ENCODE assay signal across 10 cellular contexts in the genomic region with DNA sequence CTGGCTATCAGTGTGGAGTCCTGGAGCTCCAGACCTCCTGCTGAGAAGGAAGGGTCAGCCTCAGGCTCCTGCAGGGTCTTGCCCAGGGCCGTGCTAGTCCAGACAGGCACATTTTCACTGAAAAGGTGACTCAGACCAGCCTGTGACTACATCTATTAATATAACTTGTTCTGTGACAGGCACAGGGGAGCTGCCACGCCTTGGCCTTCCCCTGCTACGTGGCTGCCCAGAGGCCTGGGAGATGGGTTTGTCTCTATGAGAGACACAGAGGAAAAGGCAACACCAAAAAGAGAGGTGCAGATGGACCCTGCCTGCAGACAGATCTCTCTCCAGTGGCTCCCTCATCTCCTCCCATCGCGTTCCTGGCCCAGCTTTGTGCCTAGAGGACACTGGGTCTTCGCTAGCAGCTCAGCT. TPM values are rescaled to one million over a fixed set of nuclear protein-coding genes. Genes with fewer than 3 reads are reported as not detected.
DNase-seq lines count a peak whose midpoint lies in the region; ATAC-seq, FAIRE-seq and TF ChIP-seq lines count a peak whose summit lies in the region.
"Not testable (repeated sequence)": the region's sequence is repeated elsewhere in the genome, so short reads cannot be mapped to it uniquely, and the experiment has no call there.
"Had no signal": no experiment of that assay in that cellular context is flagged by ENCODE, and none has a peak within 500 bp of the region (broad histone marks: within the 10 kb centered on the region; RNA-seq: fewer than 3 reads in every experiment).

No MANE protein-coding gene starts in this region.

- H3K9ac ChIP-seq in GM23248 (peak overlapping the region; percentile 70), keratinocyte (ENCODE audit: control insufficient read depth, extremely low read depth, insufficient read depth, low read length) (peak overlapping the region; percentile 78), smooth muscle cell (ENCODE audit: low read depth) (peak overlapping the region; percentile 63)

- not testable (repeated sequence) for H3K79me2 ChIP-seq in GM23248 (ENCODE audit: insufficient read depth); keratinocyte (ENCODE audit: control insufficient read depth, insufficient read depth, low read length); smooth muscle cell (ENCODE audit: low read depth)

- not testable (repeated sequence) for H3K4me1 ChIP-seq in GM23248 (ENCODE audit: insufficient read depth); foreskin keratinocyte; keratinocyte (ENCODE audit: control insufficient read depth, extremely low read depth, insufficient read depth, low read length); smooth muscle cell (ENCODE audit: low read depth)

- not testable (repeated sequence) for H3K27me3 ChIP-seq in GM23248 (replicated peaks; ENCODE audit: insufficient read depth); bronchial epithelial cell (ENCODE audit: control insufficient read depth, insufficient read depth, low read length); foreskin keratinocyte; keratinocyte (ENCODE audit: control insufficient read depth, extremely low read depth, insufficient read depth, low read length); smooth muscle cell (ENCODE audit: low read depth)

- FAIRE-seq in bronchial epithelial cell (lab: Jason Lieb, UNC); keratinocyte (lab: Jason Lieb, UNC): not testable (repeated sequence)

- in situ Hi-C loops in GM23248 (cut with MboI), result not testable (repeated sequence)

- not testable (repeated sequence) for H3K36me3 ChIP-seq in GM23248 (ENCODE audit: low read depth); bronchial epithelial cell (ENCODE audit: control insufficient read depth, insufficient read depth, low read length); keratinocyte (ENCODE audit: control insufficient read depth in 2 of 2, extremely low read depth in 1 of 2, insufficient read depth in 2 of 2, low read length in 2 of 2); smooth muscle cell (ENCODE audit: low read depth)

- H3K9me3 ChIP-seq in GM23248 (ENCODE audit: low read depth); keratinocyte (ENCODE audit: control insufficient read depth, low read depth, low read length); smooth muscle cell (replicated peaks; ENCODE audit: low read depth): not testable (repeated sequence)

- H4K20me1 ChIP-seq in GM23248 (ENCODE audit: insufficient read depth); keratinocyte (ENCODE audit: control insufficient read depth, extremely low read depth, insufficient read depth, low read length); smooth muscle cell (ENCODE audit: low read depth): not testable (repeated sequence)

- H3F3A ChIP-seq in GM23248 (ENCODE audit: insufficient read depth); smooth muscle cell (ENCODE audit: low read depth): not testable (repeated sequence)

- WGBS in GM23248 (ENCODE audit: low coverage in 1 of 2, low lambda C conversion rate in 2 of 2, missing lambda C conversion rate in 2 of 2), 2 experiments, result 74 to 76% methylated on average over 5 of the region's 6 CpGs
- 74% methylated on average over 5 of the region's 6 CpGs for WGBS in smooth muscle cell (ENCODE audit: low lambda C conversion rate)

- H3K27ac ChIP-seq in GM23248, result peak overlapping the region; percentile 92
- H3K27ac ChIP-seq in foreskin keratinocyte, result peak overlapping the region; percentile 79
- peak overlapping the region; percentile 76 for H3K27ac ChIP-seq in keratinocyte (ENCODE audit: control insufficient read depth, insufficient read depth, low read length)
- peak overlapping the region; percentile 92 for H3K27ac ChIP-seq in smooth muscle cell (ENCODE audit: low read depth)

- not testable (repeated sequence) for H3K4me2 ChIP-seq in GM23248 (ENCODE audit: unreplicated experiment); smooth muscle cell
- H3K4me2 ChIP-seq in keratinocyte (ENCODE audit: control insufficient read depth, extremely low read depth, insufficient read depth, low read depth, low read length), result peak overlapping the region; percentile 51

- DNase-seq in GM23248 (peak; percentile 29), NCI-H226 (peak; percentile 12), bronchial epithelial cell (ENCODE audit: low read depth) (peak; percentile 45), foreskin keratinocyte (peak in 1 of 2 donors; percentile 53), keratinocyte (ENCODE audit: low read depth, low spot score) (peak; percentile 7)
- not testable (repeated sequence) for DNase-seq in smooth muscle cell (lab: John Stamatoyannopoulos, UW; ENCODE audit: unreplicated experiment)

- H3K9me1 ChIP-seq in keratinocyte (ENCODE audit: control insufficient read depth, extremely low read depth, insufficient read depth, low read length), result not testable (repeated sequence)

- dilution Hi-C loops in keratinocyte (cut with MboI; ENCODE audit: extremely low pct_ligation_motif_present, low sequenced_read_pairs), result not testable (repeated sequence)

- peak; percentile 55; the same call in 2 of the 3 replicates for ATAC-seq in SK-N-SH treated with all-trans-retinoic acid at 6 μM for 48 hours
- peak; percentile 70 for ATAC-seq in foreskin keratinocyte

- not testable (repeated sequence) for H3K9me2 ChIP-seq in GM23248 (ENCODE audit: insufficient read depth)

- H2AFZ ChIP-seq in GM23248; keratinocyte (ENCODE audit: control insufficient read depth, low read length); smooth muscle cell (ENCODE audit: low read depth): not testable (repeated sequence)

- H3K4me3 ChIP-seq in GM23248, smooth muscle cell: not testable (repeated sequence)
- H3K4me3 ChIP-seq in bronchial epithelial cell (ENCODE audit: low read depth, low read length) (peak overlapping the region; percentile 16), keratinocyte (ENCODE audit: control insufficient read depth in 2 of 3, extremely low read depth in 1 of 3, insufficient read depth in 2 of 3, low read depth in 1 of 3, low read length in 3 of 3) (peak overlapping the region in 1 of 3 experiments; percentile 32)

- TF ChIP-seq CTCF in bronchial epithelial cell (IDR thresholded peaks at IDR 0.05; ENCODE audit: insufficient read depth, low read length, severe bottlenecking); foreskin keratinocyte (conservative IDR thresholded peaks at IDR 0.05); keratinocyte (optimal IDR thresholded peaks at IDR 0.05 in 1 of 3, IDR thresholded peaks at IDR 0.05 in 1 of 3, conservative IDR thresholded peaks at IDR 0.05 in 1 of 3; ENCODE audit: extremely low read depth in 1 of 3, insufficient read depth in 2 of 3, low read length in 3 of 3); smooth muscle cell (IDR thresholded peaks at IDR 0.05; ENCODE audit: borderline replicate concordance, insufficient read depth, poor library complexity, severe bottlenecking): not testable (repeated sequence)

RNA-seq across cellular contexts. Expression of a gene that starts 2.1 kb away (rescaled TPM):
- total RNA-seq in GM23248 (2014; rRNA removed; shearing (Covaris generic)), result 3.4 and 3.7 TPM in 2 replicates
- 4.0 and 4.5 TPM in 2 replicates for polyA plus RNA-seq in GM23248 (2016; fragmentation: Nextera tagmentation; extraction: Ambion mirVana)
- total RNA-seq in bronchial epithelial cell, result 79.4 and 176 TPM in 2 replicates
- total RNA-seq in foreskin keratinocyte, result 562 and 572 TPM in 2 replicates
- 481 and 486 TPM in 2 replicates for polyA plus RNA-seq in foreskin keratinocyte
- polyA plus RNA-seq in keratinocyte, result 799 to 1,190 TPM (median 820 TPM) in 3 replicates
- polyA plus RNA-seq in keratinocyte (2011; ENCODE audit: low read depth), result 328 TPM
- 730 and 788 TPM in 2 replicates for polyA plus RNA-seq in keratinocyte (2011; cell fraction: cytosol; rRNA removed)
- 2,126 and 2,323 TPM in 2 replicates for polyA plus RNA-seq in keratinocyte (2011; cell fraction: nucleus; rRNA removed)
- polyA plus RNA-seq in keratinocyte (2012; ENCODE audit: low replicate concordance), result 341 and 583 TPM in 2 replicates
- polyA minus RNA-seq in keratinocyte, result 640 to 938 TPM (median 824 TPM) in 3 replicates
- 409 TPM for polyA minus RNA-seq in keratinocyte (2011; cell fraction: cytosol; rRNA and poly(A)+ RNA removed)
- 370 and 487 TPM in 2 replicates for polyA minus RNA-seq in keratinocyte (2011; cell fraction: nucleus; rRNA and poly(A)+ RNA removed)
- total RNA-seq in smooth muscle cell, result 50.1 and 55.1 TPM in 2 replicates
- 17.1 and 80.1 TPM in 2 replicates for polyA plus RNA-seq in smooth muscle cell
- total RNA-seq: H1, HepG2, Peyer's patch had no signal
- polyA plus RNA-seq: HepG2 had no signal

RNA-seq across cellular contexts. Expression of a gene that starts 9.7 kb away (rescaled TPM):
- not detected in 2 replicates for total RNA-seq in GM23248 (2014; rRNA removed; shearing (Covaris generic))
- polyA plus RNA-seq in GM23248 (2016; fragmentation: Nextera tagmentation; extraction: Ambion mirVana) (1.1 and 1.4 TPM in 2 replicates), foreskin keratinocyte (0.36 and 0.87 TPM in 2 replicates), keratinocyte (3.9 to 23.2 TPM (median 10.6 TPM) in 3 replicates), smooth muscle cell (not detected in 2 replicates)
- total RNA-seq in bronchial epithelial cell (1.4 TPM in 1 of 2 replicates, not detected in the other), foreskin keratinocyte (0.74 TPM in 1 of 2 replicates, not detected in the other), smooth muscle cell (not detected in 2 replicates)
- 15.1 TPM for polyA plus RNA-seq in keratinocyte (2011; ENCODE audit: low read depth)
- 5.1 and 8.0 TPM in 2 replicates for polyA plus RNA-seq in keratinocyte (2011; cell fraction: cytosol; rRNA removed)
- polyA plus RNA-seq in keratinocyte (2011; cell fraction: nucleus; rRNA removed), result 10.3 and 12.4 TPM in 2 replicates
- 28.6 and 186 TPM in 2 replicates for polyA plus RNA-seq in keratinocyte (2012; ENCODE audit: low replicate concordance)
- polyA minus RNA-seq in keratinocyte, result not detected in 3 replicates
- polyA minus RNA-seq in keratinocyte (2011; cell fraction: cytosol; rRNA and poly(A)+ RNA removed), result not detected
- polyA minus RNA-seq in keratinocyte (2011; cell fraction: nucleus; rRNA and poly(A)+ RNA removed), result not detected in 2 replicates
- total RNA-seq: H1, HepG2, Peyer's patch had no signal
- polyA plus RNA-seq: H1, HepG2 had no signal

RNA-seq across cellular contexts. Expression of a gene that starts 41.7 kb away (rescaled TPM):
- total RNA-seq in GM23248 (2014; rRNA removed; shearing (Covaris generic)), result 3.0 and 3.7 TPM in 2 replicates
- polyA plus RNA-seq in GM23248 (2016; fragmentation: Nextera tagmentation; extraction: Ambion mirVana) (1.6 and 2.6 TPM in 2 replicates), foreskin keratinocyte (1.4 and 2.7 TPM in 2 replicates), keratinocyte (3.5 to 7.3 TPM (median 6.5 TPM) in 3 replicates), smooth muscle cell (2.6 and 5.0 TPM in 2 replicates)
- total RNA-seq in bronchial epithelial cell (2.3 and 3.7 TPM in 2 replicates), foreskin keratinocyte (2.9 and 4.5 TPM in 2 replicates), smooth muscle cell (5.3 and 7.9 TPM in 2 replicates)
- 3.1 TPM for polyA plus RNA-seq in keratinocyte (2011; ENCODE audit: low read depth)
- 0.87 and 0.89 TPM in 2 replicates for polyA plus RNA-seq in keratinocyte (2011; cell fraction: cytosol; rRNA removed)
- 27.5 and 35.5 TPM in 2 replicates for polyA plus RNA-seq in keratinocyte (2011; cell fraction: nucleus; rRNA removed)
- polyA plus RNA-seq in keratinocyte (2012; ENCODE audit: low replicate concordance), result 2.2 and 5.8 TPM in 2 replicates
- polyA minus RNA-seq in keratinocyte, result 1.5 to 8.7 TPM (median 8.2 TPM) in 3 replicates
- not detected for polyA minus RNA-seq in keratinocyte (2011; cell fraction: cytosol; rRNA and poly(A)+ RNA removed)
- 6.2 and 10.4 TPM in 2 replicates for polyA minus RNA-seq in keratinocyte (2011; cell fraction: nucleus; rRNA and poly(A)+ RNA removed)

Comparison
In these comparisons a context has a peak if more than half of its experiments do, and no peak if none do; other contexts are left out.
1. RNA of a gene that starts 2.1 kb away (total RNA-seq): 562 to 572 TPM in foreskin keratinocyte, 79.4 to 176 TPM in bronchial epithelial cell and 50.1 to 55.1 TPM in smooth muscle cell; 3.4 to 3.7 TPM in GM23248; every median in the first group is over 10 times any median in the second.
2. Peak in every context shown above with its lines, with median percentiles within 50 percentile points of each other: H3K27ac ChIP-seq and H3K9ac ChIP-seq.